8 cellular contexts compared by ENCODE assay signal in the genomic region with DNA sequence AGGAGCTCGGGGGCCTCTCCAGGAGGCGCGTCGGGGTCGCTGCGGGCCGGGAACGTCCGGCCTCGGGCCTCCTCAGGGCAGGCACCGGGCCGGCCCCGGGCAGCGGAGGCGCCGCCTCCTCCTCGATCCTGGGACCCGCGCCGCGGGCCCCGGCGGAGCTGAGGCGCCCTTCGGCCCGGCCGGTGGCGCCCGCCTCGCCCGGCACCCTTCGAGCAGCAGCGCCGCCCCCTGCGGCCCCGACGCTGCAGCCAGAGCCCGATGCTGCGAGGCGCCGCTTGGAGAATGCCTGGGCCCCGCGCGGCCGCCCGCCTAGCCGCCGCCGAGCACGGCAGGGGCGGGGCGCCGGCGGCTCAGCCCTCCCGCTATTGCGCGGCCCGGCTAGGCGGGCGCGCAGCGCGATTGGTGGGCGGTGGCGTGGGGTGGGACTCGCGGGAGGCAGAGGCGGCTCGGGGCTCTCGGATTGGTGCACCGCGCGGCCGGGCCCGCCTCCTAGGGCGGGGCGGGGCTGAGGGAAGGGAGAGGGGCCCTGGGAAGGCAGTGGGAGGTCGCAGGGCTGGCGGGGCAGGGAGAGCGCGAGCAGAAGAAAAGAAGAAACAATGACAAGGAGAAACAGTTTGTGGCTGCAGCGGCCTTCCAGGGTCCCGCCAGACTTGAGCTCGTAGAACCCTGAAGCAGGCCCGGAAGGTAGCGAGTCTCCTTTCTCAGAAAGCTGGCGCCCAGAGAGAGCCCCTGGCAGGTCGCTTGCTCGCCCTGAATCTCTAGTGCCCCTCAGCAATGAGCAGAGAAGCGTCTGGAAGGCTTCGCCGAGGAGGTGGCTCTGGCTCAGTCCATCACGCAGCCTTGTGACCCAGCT. TPM values are rescaled to one million over a fixed set of nuclear protein-coding genes. Genes with fewer than 3 reads are reported as not detected.
A peak's percentile ranks its signal among the peaks of the same experiment; 100 is the strongest.
DNase-seq lines count a peak whose midpoint lies in the region; ATAC-seq and TF ChIP-seq lines count a peak whose summit lies in the region.

A gene (minus strand): TSS at position 284 of the 853 bp plus-strand sequence. CDS start 852 bp downstream, outside the sequence.

- H4K20me1 ChIP-seq in KMS-11 (ENCODE audit: insufficient read depth): no peaks in the 10 kb centered on the region

- peak; percentile 82 to 84 for TF ChIP-seq POLR2A in Peyer's patch (IDR thresholded peaks at IDR 0.05)

- peaks cover 42% of the 10 kb centered on the region; the same call in 1 of the 2 replicates for H3K79me2 ChIP-seq in KMS-11 (ENCODE audit: insufficient read depth, low read depth)

- H3K27me3 ChIP-seq in KMS-11 (ENCODE audit: insufficient read depth, low read depth): no peaks in the 10 kb centered on the region
- no peaks in the 10 kb centered on the region for H3K27me3 ChIP-seq in Peyer's patch
- no peaks in the 10 kb centered on the region for H3K27me3 ChIP-seq in muscle layer of duodenum (ENCODE audit: low read depth, low read length)

- H3K4me1 ChIP-seq in KMS-11 (ENCODE audit: low read depth, poor library complexity, severe bottlenecking): peaks cover 42% of the 10 kb centered on the region
- H3K4me1 ChIP-seq in Peyer's patch: peaks cover 0 to 33% (median 23%) of the 10 kb centered on the region in 4 donors
- H3K4me1 ChIP-seq in muscle layer of duodenum (ENCODE audit: control insufficient read depth in 1 of 2, insufficient read depth in 2 of 2, low read length in 2 of 2): peaks cover 18 to 47% of the 10 kb centered on the region in 2 donors

- H3K36me3 Mint-ChIP-seq in activated T-cell treated with anti-CD3 and anti-CD28 coated beads, Interleukin-2, amount 50 U/mL, for 4 hours (ENCODE audit: insufficient read depth): no peaks in the 10 kb centered on the region

- H3K9me3 ChIP-seq in Peyer's patch (no peaks in the 10 kb centered on the region), muscle layer of duodenum (ENCODE audit: control insufficient read depth in 1 of 2, low read length in 2 of 2) (no peaks in the 10 kb centered on the region)

- peak within 1 kb of the TSS; percentile 93 for H3K4me3 Mint-ChIP-seq in activated T-cell treated with anti-CD3 and anti-CD28 coated beads, Interleukin-2, amount 50 U/mL, for 4 hours

- TF ChIP-seq CTCF in KMS-11 (conservative IDR thresholded peaks at IDR 0.05; ENCODE audit: low read depth, low read length): no peak
- peak in 1 of 6 experiments; percentile 7 for TF ChIP-seq CTCF in Peyer's patch (IDR thresholded peaks at IDR 0.05)

- DNase-seq in DMS53 treated with DMSO at 0.1 percent for 48 hours (lab: John Stamatoyannopoulos, UW; ENCODE audit: unreplicated experiment) (peak; percentile 82), Peyer's patch (peak; percentile 96 to 98 (median 98))
- peak; percentile 97 for DNase-seq in activated T-cell treated with anti-CD3 and anti-CD28 coated beads, Interleukin-2, amount 50 U/mL, for 4 hours
- DNase-seq in stimulated activated CD8-positive, alpha-beta memory T cell treated with anti-CD3 and anti-CD28 coated beads, Interleukin-7, amount 100 ng/mL, for 1 hour (ENCODE audit: low read depth in 2 of 2): peak; percentile 94

- peaks cover 53% of the 10 kb centered on the region for H3K4me1 Mint-ChIP-seq in activated T-cell treated with anti-CD3 and anti-CD28 coated beads, Interleukin-2, amount 50 U/mL, for 4 hours (ENCODE audit: low read depth)

- no peaks in the 10 kb centered on the region for H3K27me3 Mint-ChIP-seq in activated T-cell treated with anti-CD3 and anti-CD28 coated beads, Interleukin-2, amount 50 U/mL, for 4 hours (ENCODE audit: low read depth)

- no peaks in the 10 kb centered on the region for H3K9me3 Mint-ChIP-seq in activated T-cell treated with anti-CD3 and anti-CD28 coated beads, Interleukin-2, amount 50 U/mL, for 4 hours

- H3K27ac ChIP-seq in KMS-11: peak within 1 kb of the TSS; percentile 43; the same call in 1 of the 2 replicates
- H3K27ac ChIP-seq in Peyer's patch: peak within 1 kb of the TSS; percentile 95 to 99 (median 96)
- peak within 1 kb of the TSS; percentile 91 for H3K27ac ChIP-seq in muscle layer of duodenum (ENCODE audit: low read length)

- H2AFZ ChIP-seq in KMS-11 (ENCODE audit: low read depth): peak within 1 kb of the TSS; percentile 75

- peak within 1 kb of the TSS; percentile 48; the same call in 1 of the 2 replicates for H3K9ac ChIP-seq in KMS-11

- H3K4me2 ChIP-seq in KMS-11: peak within 1 kb of the TSS; percentile 98

- no peak within 1 kb of the TSS for H3K4me3 ChIP-seq in KMS-11 (IDR thresholded peaks at IDR 0.05; ENCODE audit: insufficient read depth, low read depth, low read length)
- peak within 1 kb of the TSS; percentile 91 to 97 (median 97) for H3K4me3 ChIP-seq in Peyer's patch
- H3K4me3 ChIP-seq in muscle layer of duodenum (ENCODE audit: low read depth in 1 of 2, low read length in 2 of 2): peak within 1 kb of the TSS; percentile 73 to 95

- H3K36me3 ChIP-seq in KMS-11 (ENCODE audit: insufficient read depth) (no peaks in the 10 kb centered on the region), Peyer's patch (no peaks in the 10 kb centered on the region), muscle layer of duodenum (ENCODE audit: control insufficient read depth in 1 of 2, insufficient read depth in 2 of 2, low read length in 2 of 2) (no peaks in the 10 kb centered on the region)

- ATAC-seq in GM21723 (IDR thresholded peaks at IDR 0.05; ENCODE audit: unreplicated experiment) (peak; percentile 69), esophagus mucosa (peak; percentile 84)
- peak; percentile 86 to 88 for ATAC-seq in activated T-cell treated with anti-CD3 and anti-CD28 coated beads, Interleukin-2, amount 50 U/mL, for 4 hours

RNA-seq across cellular contexts. Expression of the gene that starts here (rescaled TPM):
- total RNA-seq in Peyer's patch: 100 to 1,000 TPM in 3 of 4 donors, 10 to 100 TPM in 1; 71.8 to 219 (median 122) TPM
- 10 to 100 TPM; 75.5 to 87.3 (median 86.0) TPM for total RNA-seq in activated T-cell treated with anti-CD3 and anti-CD28 coated beads, Interleukin-2, amount 50 U/mL, for 4 hours
- 108 TPM for total RNA-seq in esophagus mucosa

Comparison
In these comparisons a context has a peak if more than half of its experiments do, and no peak if none do; other contexts are left out.
1. H3K27ac ChIP-seq: peak in every context shown above with its lines; median percentile 96 in Peyer's patch; 91 in muscle layer of duodenum; 43 in KMS-11.